ENCODE assay signal across 12 cellular contexts in the genomic region with DNA sequence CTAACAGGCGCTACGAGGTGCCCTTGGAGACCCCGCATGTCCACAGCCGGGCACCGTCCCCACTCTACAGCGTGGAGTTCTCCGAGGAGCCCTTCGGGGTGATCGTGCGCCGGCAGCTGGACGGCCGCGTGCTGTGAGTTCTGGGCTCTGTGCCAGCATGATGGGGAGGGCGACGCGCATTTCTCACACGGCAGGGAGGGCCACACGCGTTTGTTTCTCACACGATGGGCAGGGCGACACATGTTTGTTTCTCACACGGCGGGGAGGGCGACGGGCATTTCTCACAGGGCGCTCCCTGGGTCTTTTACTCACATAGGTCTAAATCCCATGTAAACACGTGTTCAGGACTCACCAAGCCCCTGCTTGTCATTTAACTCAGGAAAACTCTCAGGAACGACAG. TPM values are rescaled to one million over a fixed set of nuclear protein-coding genes. Genes with fewer than 3 reads are reported as not detected.
DNase-seq lines count a peak whose midpoint lies in the region; ATAC-seq and TF ChIP-seq lines count a peak whose summit lies in the region.
"Had no signal": no experiment of that assay in that cellular context is flagged by ENCODE, and none has a peak within 500 bp of the region (broad histone marks: within the 10 kb centered on the region; RNA-seq: fewer than 3 reads in every experiment).

No MANE protein-coding gene starts in this region.

- H3K4me1 ChIP-seq in skeletal muscle satellite cell (ENCODE audit: control insufficient read depth, insufficient read depth, low read length) = peaks cover 7% of the 10 kb centered on the region

- H3K36me3 Mint-ChIP-seq in glutamatergic neuron (ENCODE audit: unreplicated experiment) = no peaks in the 10 kb centered on the region
- no peaks in the 10 kb centered on the region for H3K36me3 Mint-ChIP-seq in activated CD4-positive, alpha-beta memory T cell treated with anti-CD3 and anti-CD28 coated beads, Interleukin-2, amount 10 ng/mL, durations not matched to agents 7 days and 5 days (ENCODE audit: low read depth)

- H3K4me3 Mint-ChIP-seq in glutamatergic neuron (ENCODE audit: unreplicated experiment) = no peak overlapping the region
- H3K4me3 Mint-ChIP-seq in activated CD4-positive, alpha-beta memory T cell treated with anti-CD3 and anti-CD28 coated beads, Interleukin-2, amount 10 ng/mL, durations not matched to agents 7 days and 5 days = no peak overlapping the region
- H3K4me3 Mint-ChIP-seq: activated CD4-positive, alpha-beta T cell treated with anti-CD3 and anti-CD28 coated beads for 36 hours had no signal

- DNase-seq in NCI-H510A treated with DMSO at 0.1 percent for 48 hours (lab: John Stamatoyannopoulos, UW) = peak; percentile 23
- DNase-seq in NCI-H510A (lab: John Stamatoyannopoulos, UW) = no peak
- peak; percentile 33 to 50 for DNase-seq in SHP77 (lab: John Stamatoyannopoulos, UW)
- no peak for DNase-seq in glutamatergic neuron
- no peak for DNase-seq in NCI-H524 treated with DMSO at 0.1 percent for 48 hours (lab: John Stamatoyannopoulos, UW)
- no peak for DNase-seq in activated CD4-positive, alpha-beta memory T cell treated with anti-CD3 and anti-CD28 coated beads, Interleukin-2, amount 10 ng/mL, durations not matched to agents 7 days and 5 days
- DNase-seq: activated CD4-positive, alpha-beta T cell treated with anti-CD3 and anti-CD28 coated beads for 36 hours; mammary epithelial cell; NCI-H226 had no signal

- H3K9me3 ChIP-seq in skeletal muscle satellite cell (replicated peaks; ENCODE audit: low read length) = no peaks in the 10 kb centered on the region
- H3K9me3 ChIP-seq: thoracic aorta had no signal

- peak overlapping the region; percentile 19 for H3K4me2 ChIP-seq in skeletal muscle satellite cell (ENCODE audit: low read length)

- H3K27me3 ChIP-seq in skeletal muscle satellite cell (ENCODE audit: control insufficient read depth, insufficient read depth, low read length) = peaks cover 10% of the 10 kb centered on the region

- POLR2A ChIA-PET in activated CD4-positive, alpha-beta memory T cell treated with anti-CD3 and anti-CD28 coated beads, Interleukin-2, amount 10 ng/mL, durations not matched to agents 7 days and 5 days (lab: Charles Lee) = no interaction called here

- H3K4me3 ChIP-seq in skeletal muscle satellite cell (ENCODE audit: low read length) = no peak overlapping the region
- H3K4me3 ChIP-seq: thoracic aorta had no signal

- H3K27ac Mint-ChIP-seq in glutamatergic neuron (ENCODE audit: unreplicated experiment) = peak overlapping the region; percentile 66
- H3K27ac Mint-ChIP-seq in activated CD4-positive, alpha-beta memory T cell treated with anti-CD3 and anti-CD28 coated beads, Interleukin-2, amount 10 ng/mL, durations not matched to agents 7 days and 5 days = no peak overlapping the region
- H3K27ac Mint-ChIP-seq: activated CD4-positive, alpha-beta T cell treated with anti-CD3 and anti-CD28 coated beads for 36 hours had no signal

- TF ChIP-seq CTCF in glutamatergic neuron (IDR thresholded peaks at IDR 0.05; ENCODE audit: partially characterized antibody, unreplicated experiment) = no peak

- H3K9ac ChIP-seq in skeletal muscle satellite cell (ENCODE audit: low read depth, low read length) = no peak overlapping the region

- no peak for ATAC-seq in GM21423 (IDR thresholded peaks at IDR 0.05; ENCODE audit: unreplicated experiment)
- ATAC-seq: activated CD4-positive, alpha-beta T cell treated with anti-CD3 and anti-CD28 coated beads for 36 hours had no signal

- peaks cover 26% of the 10 kb centered on the region for H3K4me1 Mint-ChIP-seq in glutamatergic neuron (ENCODE audit: low read depth, unreplicated experiment)
- H3K4me1 Mint-ChIP-seq in activated CD4-positive, alpha-beta memory T cell treated with anti-CD3 and anti-CD28 coated beads, Interleukin-2, amount 10 ng/mL, durations not matched to agents 7 days and 5 days = peaks cover 16% of the 10 kb centered on the region

- CTCF ChIA-PET in activated CD4-positive, alpha-beta memory T cell treated with anti-CD3 and anti-CD28 coated beads, Interleukin-2, amount 10 ng/mL, durations not matched to agents 7 days and 5 days (lab: Charles Lee) = no interaction called here

- peaks cover 15% of the 10 kb centered on the region for H3K27me3 Mint-ChIP-seq in glutamatergic neuron (ENCODE audit: unreplicated experiment)
- no peaks in the 10 kb centered on the region for H3K27me3 Mint-ChIP-seq in activated CD4-positive, alpha-beta memory T cell treated with anti-CD3 and anti-CD28 coated beads, Interleukin-2, amount 10 ng/mL, durations not matched to agents 7 days and 5 days
- H3K27me3 Mint-ChIP-seq: activated CD4-positive, alpha-beta T cell treated with anti-CD3 and anti-CD28 coated beads for 36 hours had no signal

- peaks cover 24% of the 10 kb centered on the region for H3K9me3 Mint-ChIP-seq in glutamatergic neuron (ENCODE audit: unreplicated experiment)
- H3K9me3 Mint-ChIP-seq in activated CD4-positive, alpha-beta memory T cell treated with anti-CD3 and anti-CD28 coated beads, Interleukin-2, amount 10 ng/mL, durations not matched to agents 7 days and 5 days = no peaks in the 10 kb centered on the region

- no peaks in the 10 kb centered on the region for H3K36me3 ChIP-seq in skeletal muscle satellite cell (ENCODE audit: insufficient read depth, low read length)
- H3K36me3 ChIP-seq: thoracic aorta had no signal

RNA-seq across cellular contexts. Expression of gene GAA, which starts 4.4 kb away (rescaled TPM):
- 384 TPM for total RNA-seq in glutamatergic neuron (ENCODE audit: unreplicated experiment)
- 42.1 and 45.2 TPM in 2 replicates for total RNA-seq in skeletal muscle satellite cell (2012; rRNA removed)
- 10 to 100 TPM; 16.0 to 18.7 TPM for total RNA-seq in activated CD4-positive, alpha-beta memory T cell treated with anti-CD3 and anti-CD28 coated beads, Interleukin-2, amount 10 ng/mL, durations not matched to agents 7 days and 5 days

RNA-seq across cellular contexts. Expression of gene EIF4A3, which starts 41.2 kb away (rescaled TPM):
- 110 TPM for total RNA-seq in glutamatergic neuron (ENCODE audit: unreplicated experiment)
- total RNA-seq in skeletal muscle satellite cell (2012; rRNA removed) = 88.7 and 113 TPM in 2 replicates
- 100 to 1,000 TPM; 109 to 115 TPM for total RNA-seq in activated CD4-positive, alpha-beta memory T cell treated with anti-CD3 and anti-CD28 coated beads, Interleukin-2, amount 10 ng/mL, durations not matched to agents 7 days and 5 days

Comparison
In these comparisons a context has a peak if more than half of its experiments do, and no peak if none do; other contexts are left out.
1. DNase-seq: peak in NCI-H510A treated with DMSO at 0.1 percent for 48 hours (single experiment) and SHP77 (2 of 2); none in NCI-H510A (single experiment), glutamatergic neuron (single experiment), NCI-H524 treated with DMSO at 0.1 percent for 48 hours (single experiment) and activated CD4-positive, alpha-beta memory T cell treated with anti-CD3 and anti-CD28 coated beads, Interleukin-2, amount 10 ng/mL, durations not matched to agents 7 days and 5 days (single experiment).
2. RNA of gene GAA, which starts 4.4 kb away (total RNA-seq): 384 TPM in glutamatergic neuron (single experiment); 16.0 to 18.7 TPM in activated CD4-positive, alpha-beta memory T cell treated with anti-CD3 and anti-CD28 coated beads, Interleukin-2, amount 10 ng/mL, durations not matched to agents 7 days and 5 days; every median in the first group is over 10 times any median in the second.